11 cellular contexts compared by ENCODE assay signal in the genomic region with DNA sequence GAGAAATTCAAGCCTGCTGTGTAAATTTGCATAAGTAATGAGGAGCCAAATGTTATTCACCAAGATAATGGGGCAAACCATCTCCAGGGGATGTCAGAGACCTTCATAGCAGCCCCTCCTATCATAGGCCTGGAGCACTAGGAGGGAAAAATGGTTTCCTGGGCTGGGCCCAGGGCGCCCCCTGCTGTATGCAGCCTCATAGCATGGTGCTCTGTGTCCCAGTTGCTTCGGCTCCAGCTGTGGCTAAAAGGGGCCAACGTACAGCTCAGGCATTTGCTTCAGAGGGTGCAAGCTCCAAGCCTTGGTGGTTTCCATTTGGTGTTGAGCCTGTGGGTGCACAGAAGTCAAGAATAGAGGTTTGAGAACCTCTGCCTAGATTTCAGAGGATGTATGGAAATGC.
A peak's percentile ranks its signal among the peaks of the same experiment; 100 is the strongest.
DNase-seq lines count a peak whose midpoint lies in the region; ATAC-seq and TF ChIP-seq lines count a peak whose summit lies in the region.
"Had no signal": no experiment of that assay in that cellular context is flagged by ENCODE, and none has a peak within 500 bp of the region (broad histone marks: within the 10 kb centered on the region; RNA-seq: fewer than 3 reads in every experiment).

No MANE protein-coding gene starts in this region.

- no peaks in the 10 kb centered on the region for H3K27me3 Mint-ChIP-seq in activated naive CD4-positive, alpha-beta T cell treated with anti-CD3 and anti-CD28 coated beads, Interleukin-2, amount 10 ng/mL, durations not matched to agents 7 days and 5 days
- H3K27me3 Mint-ChIP-seq in nephron progenitor cell (ENCODE audit: low read depth, poor library complexity), result peaks cover 17% of the 10 kb centered on the region

- peak; percentile 29 for DNase-seq in activated CD4-positive, alpha-beta T cell treated with anti-CD3 and anti-CD28 coated beads for 48 hours
- no peak for DNase-seq in activated CD4-positive, alpha-beta T cell treated with anti-CD3 and anti-CD28 coated beads, Interleukin-2, amount 50 U/mL, for 1 hour
- DNase-seq in activated naive CD4-positive, alpha-beta T cell treated with anti-CD3 and anti-CD28 coated beads, Interleukin-2, amount 10 ng/mL, durations not matched to agents 7 days and 5 days, result peak; percentile 20
- DNase-seq in nephron progenitor cell (peak; percentile 3), DMS79 (lab: John Stamatoyannopoulos, UW) (no peak), putamen (ENCODE audit: low spot score) (no peak)
- DNase-seq: GDM1, T-cell had no signal

- H3K27ac Mint-ChIP-seq in activated naive CD4-positive, alpha-beta T cell treated with anti-CD3 and anti-CD28 coated beads, Interleukin-2, amount 10 ng/mL, durations not matched to agents 7 days and 5 days, result no peak overlapping the region
- no peak overlapping the region for H3K27ac Mint-ChIP-seq in nephron progenitor cell
- H3K27ac Mint-ChIP-seq: T-cell had no signal

- no peaks in the 10 kb centered on the region for H3K9me3 Mint-ChIP-seq in activated naive CD4-positive, alpha-beta T cell treated with anti-CD3 and anti-CD28 coated beads, Interleukin-2, amount 10 ng/mL, durations not matched to agents 7 days and 5 days
- H3K9me3 Mint-ChIP-seq in nephron progenitor cell, result peaks cover 6% of the 10 kb centered on the region
- H3K9me3 Mint-ChIP-seq: T-cell had no signal

- H3K36me3 Mint-ChIP-seq in activated naive CD4-positive, alpha-beta T cell treated with anti-CD3 and anti-CD28 coated beads, Interleukin-2, amount 10 ng/mL, durations not matched to agents 7 days and 5 days, result no peaks in the 10 kb centered on the region
- no peaks in the 10 kb centered on the region for H3K36me3 Mint-ChIP-seq in nephron progenitor cell (ENCODE audit: low read depth)
- H3K36me3 Mint-ChIP-seq: T-cell had no signal

- no peak for ATAC-seq in GM18870 (IDR thresholded peaks at IDR 0.05; ENCODE audit: unreplicated experiment)
- ATAC-seq: sciatic nerve, T-cell had no signal

- CTCF ChIA-PET in activated naive CD4-positive, alpha-beta T cell treated with anti-CD3 and anti-CD28 coated beads, Interleukin-2, amount 10 ng/mL, durations not matched to agents 7 days and 5 days (lab: Charles Lee), result no interaction called here

- H3K4me3 Mint-ChIP-seq in activated naive CD4-positive, alpha-beta T cell treated with anti-CD3 and anti-CD28 coated beads, Interleukin-2, amount 10 ng/mL, durations not matched to agents 7 days and 5 days, result no peak overlapping the region
- no peak overlapping the region for H3K4me3 Mint-ChIP-seq in nephron progenitor cell
- H3K4me3 Mint-ChIP-seq: T-cell had no signal

- H3K4me1 Mint-ChIP-seq in activated naive CD4-positive, alpha-beta T cell treated with anti-CD3 and anti-CD28 coated beads, Interleukin-2, amount 10 ng/mL, durations not matched to agents 7 days and 5 days, result no peaks in the 10 kb centered on the region
- H3K4me1 Mint-ChIP-seq in nephron progenitor cell, result no peaks in the 10 kb centered on the region
- H3K4me1 Mint-ChIP-seq: T-cell had no signal

- peak; percentile 41; the same call in 1 of the 3 replicates for TF ChIP-seq CTCF in GM12872 (IDR thresholded peaks at IDR 0.05; ENCODE audit: insufficient read depth, low read depth, low read length)
- no peak for TF ChIP-seq CTCF in nephron progenitor cell (IDR thresholded peaks at IDR 0.05)

Comparison
In these comparisons a context has a peak if more than half of its experiments do, and no peak if none do; other contexts are left out.
1. DNase-seq: peak in activated CD4-positive, alpha-beta T cell treated with anti-CD3 and anti-CD28 coated beads for 48 hours (single experiment), activated naive CD4-positive, alpha-beta T cell treated with anti-CD3 and anti-CD28 coated beads, Interleukin-2, amount 10 ng/mL, durations not matched to agents 7 days and 5 days (single experiment) and nephron progenitor cell (single experiment); none in activated CD4-positive, alpha-beta T cell treated with anti-CD3 and anti-CD28 coated beads, Interleukin-2, amount 50 U/mL, for 1 hour (single experiment), DMS79 (single experiment) and putamen (single experiment).